In the genomic region with DNA sequence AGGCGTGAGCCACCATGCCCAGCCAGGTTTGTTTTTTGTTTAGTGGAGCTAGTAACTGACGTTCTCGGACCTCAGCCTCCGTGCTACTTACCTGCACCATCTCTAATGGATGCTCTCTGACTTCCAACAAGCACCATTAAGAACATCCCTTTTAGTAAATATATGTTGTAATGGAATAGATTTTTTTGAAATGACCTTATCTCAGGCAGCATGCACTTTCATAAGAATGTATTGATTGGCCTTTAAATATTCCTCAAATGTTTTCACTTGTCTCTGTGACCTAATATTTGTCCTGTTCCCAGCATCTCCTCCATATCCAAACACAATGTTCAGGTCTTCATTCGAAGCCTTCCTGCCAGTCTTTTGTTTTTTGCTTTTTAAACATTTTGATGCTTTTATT, we compare ENCODE assay signal across 19 cellular contexts. TPM values are rescaled to one million over a fixed set of nuclear protein-coding genes. Genes with fewer than 3 reads are reported as not detected.
A peak's percentile ranks its signal among the peaks of the same experiment; 100 is the strongest.
DNase-seq lines count a peak whose midpoint lies in the region; ATAC-seq, FAIRE-seq and TF ChIP-seq lines count a peak whose summit lies in the region.
"Had no signal": no experiment of that assay in that cellular context is flagged by ENCODE, and none has a peak within 500 bp of the region (broad histone marks: within the 10 kb centered on the region; RNA-seq: fewer than 3 reads in every experiment).

No MANE protein-coding gene starts in this region.

- H3K36me3 ChIP-seq in CD4-positive, CD25-positive, alpha-beta regulatory T cell (ENCODE audit: control insufficient read depth, insufficient read depth, low read length): no peaks in the 10 kb centered on the region
- peaks cover 0 to 2% of the 10 kb centered on the region in 2 experiments; a peak in 2 of 5 replicates for H3K36me3 ChIP-seq in HepG2 (replicated peaks in 1 of 2; ENCODE audit: control insufficient read depth in 1 of 2, insufficient read depth in 2 of 2, low read length in 2 of 2)
- H3K36me3 ChIP-seq: BE2C had no signal

- H3K4me1 Mint-ChIP-seq in CD4-positive, CD25-positive, alpha-beta regulatory T cell: peaks cover 13 to 39% (median 19%) of the 10 kb centered on the region in 4 donors
- H3K4me1 Mint-ChIP-seq in activated T-helper 2 cell treated with anti-CD3 and anti-CD28 coated beads, Interferon-gamma antibody, Interleukin-2, Interleukin-4, amounts not matched to agents 10 μg/mL and 5 μg/mL and 100 μg/mL, durations not matched to agents 14 hours and 24 hours and 36 hours (ENCODE audit: low read depth): peaks cover 30% of the 10 kb centered on the region
- H3K4me1 Mint-ChIP-seq in stimulated activated effector memory CD8-positive, alpha-beta T cell treated with anti-CD3 and anti-CD28 coated beads, Interleukin-12 subunit alpha, Interleukin-12 subunit beta, amount 100 ng/mL, for 72 hours: peaks cover 38% of the 10 kb centered on the region

- 38% methylated on average over 5 of the region's 5 CpGs for WGBS in HepG2 (ENCODE audit: low lambda C conversion rate)

- POLR2A ChIA-PET in HepG2 (lab: Yijun Ruan, JAX) (interaction anchor here (1.0 to 4.7 kb wide), 5 partner anchors 9 to 51 kb away, joined by 3 to 24 read pairs (median 6); partner anchors contain the start of gene PLXNC1), RWPE1 (lab: Yijun Ruan, JAX; ENCODE audit: low non-redundant PET) (no interaction called here)

- H3K27me3 ChIP-seq in CD4-positive, CD25-positive, alpha-beta regulatory T cell (ENCODE audit: control insufficient read depth, insufficient read depth, low read length): no peaks in the 10 kb centered on the region
- no peaks in the 10 kb centered on the region for H3K27me3 ChIP-seq in HepG2 (ENCODE audit: control insufficient read depth in 1 of 2, insufficient read depth in 2 of 2, low read length in 2 of 2)
- H3K27me3 ChIP-seq: BE2C had no signal

- TF ChIP-seq EP300 in HepG2 (IDR thresholded peaks at IDR 0.05; ENCODE audit: low read depth in 2 of 2, low read length in 2 of 2) (peak in 1 of 2 experiments; percentile 84; a peak in 2 of 4 replicates), HepG2 (CRISPR knock-in tag; IDR thresholded peaks at IDR 0.05; ENCODE audit: borderline replicate concordance) (no peak; the same call in 1 of the 2 replicates)

- no peaks in the 10 kb centered on the region for H3K79me2 ChIP-seq in HepG2 (ENCODE audit: insufficient read depth, low read length)

- H3K4me3 ChIP-seq in CD4-positive, CD25-positive, alpha-beta regulatory T cell (ENCODE audit: low read depth, low read length): no peak overlapping the region
- no peak overlapping the region for H3K4me3 ChIP-seq in HepG2 (replicated peaks in 1 of 3; ENCODE audit: insufficient read depth in 1 of 3, low read depth in 2 of 3, low read length in 3 of 3)

- no peak for TF ChIP-seq RAD21 in HepG2 (CRISPR knock-in tag; IDR thresholded peaks at IDR 0.05)

- H3K27ac Mint-ChIP-seq in CD4-positive, CD25-positive, alpha-beta regulatory T cell: peak overlapping the region in 2 of 3 donors; percentile 33 to 63
- H3K27ac Mint-ChIP-seq in activated T-helper 2 cell treated with anti-CD3 and anti-CD28 coated beads, Interferon-gamma antibody, Interleukin-2, Interleukin-4, amounts not matched to agents 10 μg/mL and 5 μg/mL and 100 μg/mL, durations not matched to agents 14 hours and 24 hours and 36 hours: peak overlapping the region; percentile 10
- peak overlapping the region; percentile 23 for H3K27ac Mint-ChIP-seq in stimulated activated effector memory CD8-positive, alpha-beta T cell treated with anti-CD3 and anti-CD28 coated beads, Interleukin-12 subunit alpha, Interleukin-12 subunit beta, amount 100 ng/mL, for 72 hours
- H3K27ac Mint-ChIP-seq: CD4-positive, alpha-beta T cell; HFFc6 had no signal

- no peak for DNase-seq in CD4-positive, CD25-positive, alpha-beta regulatory T cell
- no peak for DNase-seq in activated T-helper 2 cell treated with anti-CD3 and anti-CD28 coated beads, Interferon-gamma antibody, Interleukin-2, Interleukin-4, amounts not matched to agents 10 μg/mL and 5 μg/mL and 100 μg/mL, durations not matched to agents 14 hours and 24 hours and 36 hours (ENCODE audit: low spot score)
- peak; percentile 76 for DNase-seq in HepG2 (ENCODE audit: low spot score)
- DNase-seq in stimulated activated effector memory CD8-positive, alpha-beta T cell treated with anti-CD3 and anti-CD28 coated beads, Interleukin-12 subunit alpha, Interleukin-12 subunit beta, amount 100 ng/mL, for 72 hours (ENCODE audit: low spot score in 2 of 2): no peak
- DNase-seq in NCI-H1436 (lab: John Stamatoyannopoulos, UW): no peak
- no peak for DNase-seq in RWPE1 (ENCODE audit: low spot score)
- DNase-seq: BE2C; C1 segment of cervical spinal cord; Caco-2; CD4-positive, alpha-beta T cell; GOT3; H7; HFFc6 had no signal

- CTCF ChIA-PET in HepG2 (lab: Yijun Ruan, JAX; ENCODE audit: low intra/inter-chr PET ratio, low total read pairs): no interaction called here
- CTCF ChIA-PET in RWPE1 (lab: Yijun Ruan, JAX): no interaction called here

- no peak overlapping the region for H2AFZ ChIP-seq in HepG2 (ENCODE audit: low read length)

- in situ Hi-C loops in HepG2 (cut with HindIII; ENCODE audit: extremely low pct_ligation_motif_present, low pct_unique_long_range_greater_than_20kb): no loop called here

- no peak overlapping the region for H3K4me3 Mint-ChIP-seq in CD4-positive, CD25-positive, alpha-beta regulatory T cell
- no peak overlapping the region for H3K4me3 Mint-ChIP-seq in activated T-helper 2 cell treated with anti-CD3 and anti-CD28 coated beads, Interferon-gamma antibody, Interleukin-2, Interleukin-4, amounts not matched to agents 10 μg/mL and 5 μg/mL and 100 μg/mL, durations not matched to agents 14 hours and 24 hours and 36 hours (ENCODE audit: low read depth)
- H3K4me3 Mint-ChIP-seq in stimulated activated effector memory CD8-positive, alpha-beta T cell treated with anti-CD3 and anti-CD28 coated beads, Interleukin-12 subunit alpha, Interleukin-12 subunit beta, amount 100 ng/mL, for 72 hours: no peak overlapping the region
- H3K4me3 Mint-ChIP-seq: CD4-positive, alpha-beta T cell; HFFc6 had no signal

- no peak for TF ChIP-seq CTCF in HepG2 (CRISPR knock-in tag; IDR thresholded peaks at IDR 0.05)
- no peak for TF ChIP-seq CTCF in RWPE1 (conservative IDR thresholded peaks at IDR 0.05; ENCODE audit: low read depth)

- no peaks in the 10 kb centered on the region for H3K27me3 Mint-ChIP-seq in CD4-positive, CD25-positive, alpha-beta regulatory T cell
- no peaks in the 10 kb centered on the region for H3K27me3 Mint-ChIP-seq in activated T-helper 2 cell treated with anti-CD3 and anti-CD28 coated beads, Interferon-gamma antibody, Interleukin-2, Interleukin-4, amounts not matched to agents 10 μg/mL and 5 μg/mL and 100 μg/mL, durations not matched to agents 14 hours and 24 hours and 36 hours (ENCODE audit: low read depth)
- H3K27me3 Mint-ChIP-seq: CD4-positive, alpha-beta T cell had no signal

- no peaks in the 10 kb centered on the region for H4K20me1 ChIP-seq in HepG2 (ENCODE audit: insufficient read depth, low read length)

- H3K9me3 ChIP-seq in CD4-positive, CD25-positive, alpha-beta regulatory T cell (ENCODE audit: control insufficient read depth in 2 of 2, low read length in 2 of 2): no peaks in the 10 kb centered on the region
- no peaks in the 10 kb centered on the region for H3K9me3 ChIP-seq in HepG2 (ENCODE audit: low read length)
- H3K9me3 ChIP-seq: BE2C, Caco-2 had no signal

- intact Hi-C loops in activated T-helper 2 cell treated with anti-CD3 and anti-CD28 coated beads, Interferon-gamma antibody, Interleukin-2, Interleukin-4, amounts not matched to agents 10 μg/mL and 5 μg/mL and 100 μg/mL, durations not matched to agents 14 hours and 24 hours and 36 hours (cut with micrococcal nuclease): no loop called here
- intact Hi-C loops in HepG2 (cut with micrococcal nuclease; ENCODE audit: unreplicated experiment): loop anchor here (1.0 kb wide), 1 partner anchor 17 kb away; no protein-coding TSS in a partner anchor

- TF ChIP-seq POLR2A in HepG2 (IDR thresholded peaks at IDR 0.05; ENCODE audit: insufficient read depth in 1 of 2, low read depth in 2 of 2, low read length in 2 of 2) (no peak), GM18505 (IDR thresholded peaks at IDR 0.05; ENCODE audit: borderline replicate concordance, extremely low read depth, insufficient read depth, insufficient read length) (no peak)

- no peak for FAIRE-seq in HepG2 (lab: Jason Lieb, UNC)
- FAIRE-seq: D721Med, G401.6, GM12892, HTR-8/SVneo had no signal

- H3K4me1 ChIP-seq in CD4-positive, CD25-positive, alpha-beta regulatory T cell (ENCODE audit: control insufficient read depth, insufficient read depth, low read length, poor library complexity, severe bottlenecking): peaks cover 7% of the 10 kb centered on the region
- H3K4me1 ChIP-seq in HepG2 (ENCODE audit: insufficient read depth, low read length): peaks cover 60% of the 10 kb centered on the region
- H3K4me1 ChIP-seq: BE2C, Caco-2 had no signal

- H3K36me3 Mint-ChIP-seq in CD4-positive, CD25-positive, alpha-beta regulatory T cell: peaks cover 20% of the 10 kb centered on the region
- peaks cover 41% of the 10 kb centered on the region for H3K36me3 Mint-ChIP-seq in activated T-helper 2 cell treated with anti-CD3 and anti-CD28 coated beads, Interferon-gamma antibody, Interleukin-2, Interleukin-4, amounts not matched to agents 10 μg/mL and 5 μg/mL and 100 μg/mL, durations not matched to agents 14 hours and 24 hours and 36 hours (ENCODE audit: low read depth)
- peaks cover 6% of the 10 kb centered on the region for H3K36me3 Mint-ChIP-seq in stimulated activated effector memory CD8-positive, alpha-beta T cell treated with anti-CD3 and anti-CD28 coated beads, Interleukin-12 subunit alpha, Interleukin-12 subunit beta, amount 100 ng/mL, for 72 hours

- no peak overlapping the region for H3K27ac ChIP-seq in CD4-positive, CD25-positive, alpha-beta regulatory T cell (ENCODE audit: insufficient read depth, low read length, poor library complexity, severe bottlenecking)
- H3K27ac ChIP-seq in HepG2 (ENCODE audit: extremely low read length, insufficient read depth, low read length) (peak overlapping the region; percentile 63), RWPE1 (no peak overlapping the region)

- no TSS peak for BruUV-seq in HepG2 (replicated peaks; lab: Mats Ljungman, UMichigan)

- H3K9ac ChIP-seq in HepG2 (ENCODE audit: insufficient read depth, low read depth, low read length): no peak overlapping the region

- H3K9me3 Mint-ChIP-seq in CD4-positive, CD25-positive, alpha-beta regulatory T cell: peaks cover 0 to 3% (median 0%) of the 10 kb centered on the region in 7 donors
- no peaks in the 10 kb centered on the region for H3K9me3 Mint-ChIP-seq in activated T-helper 2 cell treated with anti-CD3 and anti-CD28 coated beads, Interferon-gamma antibody, Interleukin-2, Interleukin-4, amounts not matched to agents 10 μg/mL and 5 μg/mL and 100 μg/mL, durations not matched to agents 14 hours and 24 hours and 36 hours
- H3K9me3 Mint-ChIP-seq in stimulated activated effector memory CD8-positive, alpha-beta T cell treated with anti-CD3 and anti-CD28 coated beads, Interleukin-12 subunit alpha, Interleukin-12 subunit beta, amount 100 ng/mL, for 72 hours: no peaks in the 10 kb centered on the region
- H3K9me3 Mint-ChIP-seq: CD4-positive, alpha-beta T cell; HFFc6 had no signal

- ATAC-seq in CD4-positive, CD25-positive, alpha-beta regulatory T cell (ENCODE audit: low read depth in 2 of 2): no peak
- ATAC-seq in HepG2: peak; percentile 79
- no peak for ATAC-seq in stimulated activated effector memory CD8-positive, alpha-beta T cell treated with anti-CD3 and anti-CD28 coated beads, Interleukin-12 subunit alpha, Interleukin-12 subunit beta, amount 100 ng/mL, for 72 hours
- no peak for ATAC-seq in GM18505 (IDR thresholded peaks at IDR 0.05; ENCODE audit: unreplicated experiment)
- ATAC-seq: HCT116 had no signal

- H3K4me2 ChIP-seq in HepG2 (ENCODE audit: low read depth, low read length): 0 out of 2 replicates have a peak overlapping the region, but pooled peaks have one; percentile 24

RNA-seq across cellular contexts. Expression of gene PLXNC1, which starts 51.7 kb away (rescaled TPM):
- total RNA-seq in CD4-positive, CD25-positive, alpha-beta regulatory T cell: 13.8 TPM
- polyA plus RNA-seq in CD4-positive, CD25-positive, alpha-beta regulatory T cell: 1 to 10 TPM; 1.2 to 3.1 (median 2.3) TPM
- 6.6 and 7.2 TPM in 2 replicates for total RNA-seq in activated T-helper 2 cell treated with anti-CD3 and anti-CD28 coated beads, Interferon-gamma antibody, Interleukin-2, Interleukin-4, amounts not matched to agents 10 μg/mL and 5 μg/mL and 100 μg/mL, durations not matched to agents 14 hours and 24 hours and 36 hours
- total RNA-seq in HepG2 (2016; rRNA removed; fragmentation: Illumina TruSeq; extraction: Trizol): 7.3 and 11.2 TPM in 2 replicates
- total RNA-seq in HepG2 (2016; cell fraction: cytosol; rRNA removed; fragmentation: Illumina TruSeq; extraction: Trizol; ENCODE audit: low read depth): 8.1 and 9.0 TPM in 2 replicates
- total RNA-seq in HepG2 (2016; cell fraction: insoluble cytoplasmic fraction; rRNA removed; fragmentation: Illumina TruSeq; extraction: Trizol): 6.3 and 12.7 TPM in 2 replicates
- 2.8 and 3.1 TPM in 2 replicates for total RNA-seq in HepG2 (2016; cell fraction: membrane; rRNA removed; fragmentation: Illumina TruSeq; extraction: Trizol)
- 20.3 and 30.3 TPM in 2 replicates for total RNA-seq in HepG2 (2016; cell fraction: nucleus; rRNA removed; fragmentation: Illumina TruSeq; extraction: Trizol)
- polyA plus RNA-seq in HepG2 (2011; rRNA removed): 6.0 and 6.6 TPM in 2 replicates
- 2.7 and 3.6 TPM in 2 replicates for polyA plus RNA-seq in HepG2 (2011; cell fraction: cytosol; rRNA removed)
- 13.0 and 16.5 TPM in 2 replicates for polyA plus RNA-seq in HepG2 (2011; cell fraction: nucleus; rRNA removed)
- 4.8 and 5.2 TPM in 2 replicates for polyA plus RNA-seq in HepG2 (2012)
- polyA plus RNA-seq in HepG2 (2016; cell fraction: cytosol; fragmentation: Illumina TruSeq; extraction: Trizol; ENCODE audit: low read depth): 0.16 and 0.22 TPM in 2 replicates
- polyA plus RNA-seq in HepG2 (2016; cell fraction: insoluble cytoplasmic fraction; fragmentation: Illumina TruSeq; extraction: Trizol; ENCODE audit: low read depth): 3.0 and 3.1 TPM in 2 replicates
- polyA plus RNA-seq in HepG2 (2016; cell fraction: membrane; fragmentation: Illumina TruSeq; extraction: Trizol; ENCODE audit: low read depth): 0.32 and 0.63 TPM in 2 replicates
- polyA plus RNA-seq in HepG2 (2016; cell fraction: nucleus; fragmentation: Illumina TruSeq; extraction: Trizol; ENCODE audit: insufficient read depth, low read depth): 13.8 and 13.9 TPM in 2 replicates
- 0.37 and 27.7 TPM in 2 replicates for polyA minus RNA-seq in HepG2 (2011; rRNA and poly(A)+ RNA removed; ENCODE audit: low replicate concordance)
- 6.3 and 6.7 TPM in 2 replicates for polyA minus RNA-seq in HepG2 (2011; cell fraction: cytosol; rRNA and poly(A)+ RNA removed)
- polyA minus RNA-seq in HepG2 (2011; cell fraction: nucleus; rRNA and poly(A)+ RNA removed): 59.7 and 63.2 TPM in 2 replicates
